15 cellular contexts compared by ENCODE assay signal in genomic region chr4:130646886-130647285, GRCh38.
A peak's percentile ranks its signal among the peaks of the same experiment; 100 is the strongest.
DNase-seq lines count a peak whose midpoint lies in the region; ATAC-seq and TF ChIP-seq lines count a peak whose summit lies in the region.
"Had no signal": no experiment of that assay in that cellular context is flagged by ENCODE, and none has a peak within 500 bp of the region (broad histone marks: within the 10 kb centered on the region; RNA-seq: fewer than 3 reads in every experiment).

No MANE protein-coding gene starts in this region.

- DNase-seq in MCF 10A (ENCODE audit: unreplicated experiment) (peak; percentile 6), breast epithelium (ENCODE audit: low spot score in 2 of 2) (no peak), mammary epithelial cell (peak; percentile 1), foreskin keratinocyte (peak; percentile 5 to 25), mesenteric fat pad (ENCODE audit: low spot score) (no peak), OCI-LY7 (ENCODE audit: low spot score) (no peak)
- DNase-seq: Calu3; CD8-positive, alpha-beta T cell; DMS79 treated with DMSO at 0.1 percent for 48 hours; GF-D8; GOT3; H9 had no signal

- POLR2A ChIA-PET in MCF 10A (lab: Yijun Ruan, JAX): no interaction called here
- POLR2A ChIA-PET in OCI-LY7 (lab: Charles Lee): interaction anchor here (0.8 kb wide), 1 partner anchor 11 kb away, joined by 3 read pairs; no protein-coding TSS in a partner anchor

- no peaks in the 10 kb centered on the region for H3K9me2 ChIP-seq in OCI-LY7 (ENCODE audit: insufficient read depth, low read length)

- H3K9me3 ChIP-seq in breast epithelium (no peaks in the 10 kb centered on the region), mammary epithelial cell (replicated peaks; ENCODE audit: insufficient read depth, low read length) (no peaks in the 10 kb centered on the region), OCI-LY7 (ENCODE audit: low read length) (no peaks in the 10 kb centered on the region)
- H3K9me3 ChIP-seq: BLaER1 treated with 17β-estradiol and CSF1 and Interleukin-3, amounts not matched to agents 10 nM and 100 nM had no signal

- H3K4me1 ChIP-seq in breast epithelium: no peaks in the 10 kb centered on the region
- no peaks in the 10 kb centered on the region for H3K4me1 ChIP-seq in mammary epithelial cell (ENCODE audit: insufficient read depth, low read length)
- no peaks in the 10 kb centered on the region for H3K4me1 ChIP-seq in foreskin keratinocyte
- H3K4me1 ChIP-seq in OCI-LY7 (ENCODE audit: insufficient read depth, low read length, poor library complexity, severe bottlenecking): no peaks in the 10 kb centered on the region
- H3K4me1 ChIP-seq: BLaER1 treated with 17β-estradiol and CSF1 and Interleukin-3, amounts not matched to agents 10 nM and 100 nM had no signal

- H3K4me1 Mint-ChIP-seq in MCF 10A (ENCODE audit: insufficient read depth, unreplicated experiment): peaks cover 6% of the 10 kb centered on the region
- H3K4me1 Mint-ChIP-seq: B cell had no signal

- BruUV-seq in MCF 10A (replicated peaks; lab: Mats Ljungman, UMichigan) (no TSS peak), mammary epithelial cell (replicated peaks; lab: Mats Ljungman, UMichigan) (no TSS peak), OCI-LY7 (replicated peaks; lab: Mats Ljungman, UMichigan) (no TSS peak)

- H4K20me1 ChIP-seq in mammary epithelial cell (ENCODE audit: insufficient read depth, low read length): no peaks in the 10 kb centered on the region
- H4K20me1 ChIP-seq in OCI-LY7 (ENCODE audit: insufficient read depth, low read length): no peaks in the 10 kb centered on the region
- H4K20me1 ChIP-seq: BLaER1 treated with 17β-estradiol and CSF1 and Interleukin-3, amounts not matched to agents 10 nM and 100 nM had no signal

- H3K9ac ChIP-seq in mammary epithelial cell (ENCODE audit: insufficient read depth, low read length): no peak overlapping the region
- H3K9ac ChIP-seq: BLaER1 treated with 17β-estradiol and CSF1 and Interleukin-3, amounts not matched to agents 10 nM and 100 nM had no signal

- H3K27ac Mint-ChIP-seq in MCF 10A (ENCODE audit: low read depth, unreplicated experiment): no peak overlapping the region
- H3K27ac Mint-ChIP-seq: B cell; CD8-positive, alpha-beta T cell; H9 had no signal

- no peak overlapping the region for H3K4me2 ChIP-seq in mammary epithelial cell (ENCODE audit: insufficient read depth, low read depth, low read length)
- H3K4me2 ChIP-seq in OCI-LY7 (ENCODE audit: low read length): no peak overlapping the region
- H3K4me2 ChIP-seq: BLaER1 treated with 17β-estradiol and CSF1 and Interleukin-3, amounts not matched to agents 10 nM and 100 nM had no signal

- no peak for ATAC-seq in foreskin keratinocyte
- ATAC-seq in HG03196 (IDR thresholded peaks at IDR 0.05; ENCODE audit: unreplicated experiment): no peak
- ATAC-seq: CD8-positive, alpha-beta T cell had no signal

- no peak for TF ChIP-seq POLR2A in breast epithelium (IDR thresholded peaks at IDR 0.05)

- H3K27me3 ChIP-seq in breast epithelium (no peaks in the 10 kb centered on the region), mammary epithelial cell (ENCODE audit: insufficient read depth, low read length) (no peaks in the 10 kb centered on the region), foreskin keratinocyte (no peaks in the 10 kb centered on the region)
- H3K27me3 ChIP-seq: BLaER1 treated with 17β-estradiol and CSF1 and Interleukin-3, amounts not matched to agents 10 nM and 100 nM had no signal

- H3K36me3 ChIP-seq in breast epithelium (no peaks in the 10 kb centered on the region), mammary epithelial cell (ENCODE audit: insufficient read depth, low read length) (no peaks in the 10 kb centered on the region), OCI-LY7 (ENCODE audit: insufficient read depth, low read length) (no peaks in the 10 kb centered on the region)
- H3K36me3 ChIP-seq: BLaER1 treated with 17β-estradiol and CSF1 and Interleukin-3, amounts not matched to agents 10 nM and 100 nM had no signal

- no peak overlapping the region for H3K4me3 Mint-ChIP-seq in MCF 10A (ENCODE audit: unreplicated experiment)
- H3K4me3 Mint-ChIP-seq: B cell; CD8-positive, alpha-beta T cell; H9 had no signal

- H3K27ac ChIP-seq in breast epithelium (no peak overlapping the region), mammary epithelial cell (ENCODE audit: insufficient read depth, low read depth, low read length) (no peak overlapping the region), foreskin keratinocyte (no peak overlapping the region), OCI-LY7 (ENCODE audit: low read depth, low read length, poor library complexity, severe bottlenecking) (no peak overlapping the region)
- H3K27ac ChIP-seq: BLaER1 treated with 17β-estradiol and CSF1 and Interleukin-3, amounts not matched to agents 10 nM and 100 nM had no signal

- in situ Hi-C loops in mammary epithelial cell (cut with MboI; ENCODE audit: low sequenced_read_pairs in 2 of 2): no loop called here

- H3K79me2 ChIP-seq in mammary epithelial cell (ENCODE audit: insufficient read depth, low read length) (no peaks in the 10 kb centered on the region), OCI-LY7 (ENCODE audit: insufficient read depth, low read depth, low read length) (no peaks in the 10 kb centered on the region)

- TF ChIP-seq CTCF in MCF 10A (IDR thresholded peaks at IDR 0.05; ENCODE audit: unreplicated experiment) (no peak), breast epithelium (IDR thresholded peaks at IDR 0.05) (no peak), mammary epithelial cell (conservative IDR thresholded peaks at IDR 0.05 in 1 of 2, IDR thresholded peaks at IDR 0.05 in 1 of 2; ENCODE audit: extremely low read depth in 1 of 2, insufficient read depth in 1 of 2, low read depth in 1 of 2, low read length in 2 of 2) (no peak), foreskin keratinocyte (conservative IDR thresholded peaks at IDR 0.05) (no peak), OCI-LY7 (conservative IDR thresholded peaks at IDR 0.05; ENCODE audit: low read length) (no peak)

- CTCF ChIA-PET in MCF 10A (lab: Yijun Ruan, JAX) (no interaction called here), mammary epithelial cell (lab: Charles Lee; ENCODE audit: low non-redundant PET) (no interaction called here), OCI-LY7 (lab: Charles Lee; ENCODE audit: unreplicated experiment) (no interaction called here)

- intact Hi-C loops in MCF 10A (cut with micrococcal nuclease) (no loop called here), breast epithelium (cut with DNase I; ENCODE audit: low total_unique reads) (no loop called here), mammary epithelial cell (cut with micrococcal nuclease) (no loop called here), OCI-LY7 (cut with micrococcal nuclease; ENCODE audit: unreplicated experiment) (no loop called here)

- no peak overlapping the region for H3K4me3 ChIP-seq in breast epithelium
- no peak overlapping the region for H3K4me3 ChIP-seq in mammary epithelial cell (replicated peaks in 1 of 3; ENCODE audit: insufficient read depth in 1 of 3, low read depth in 2 of 3, low read length in 3 of 3)
- H3K4me3 ChIP-seq in OCI-LY7 (ENCODE audit: low read depth, low read length, poor library complexity, severe bottlenecking): no peak overlapping the region
- H3K4me3 ChIP-seq: BLaER1 treated with 17β-estradiol and CSF1 and Interleukin-3, amounts not matched to agents 10 nM and 100 nM had no signal

- no peaks in the 10 kb centered on the region for H3K27me3 Mint-ChIP-seq in MCF 10A (ENCODE audit: insufficient read depth, unreplicated experiment)
- H3K27me3 Mint-ChIP-seq: B cell had no signal

- H3K9me3 Mint-ChIP-seq in MCF 10A (ENCODE audit: unreplicated experiment): no peaks in the 10 kb centered on the region

- H3K36me3 Mint-ChIP-seq in MCF 10A (ENCODE audit: insufficient read depth, unreplicated experiment): no peaks in the 10 kb centered on the region
- H3K36me3 Mint-ChIP-seq: CD8-positive, alpha-beta T cell had no signal

- H2AFZ ChIP-seq in mammary epithelial cell (ENCODE audit: low read depth, low read length) (no peak overlapping the region), OCI-LY7 (ENCODE audit: low read length) (no peak overlapping the region)

- dilution Hi-C loops in mammary epithelial cell (cut with HindIII; ENCODE audit: low sequenced_read_pairs): no loop called here

Comparison
In these comparisons a context has a peak if more than half of its experiments do, and no peak if none do; other contexts are left out.
1. DNase-seq: peak in MCF 10A (single experiment), mammary epithelial cell (single experiment) and foreskin keratinocyte (2 of 2); none in breast epithelium (0 of 2), mesenteric fat pad (single experiment) and OCI-LY7 (single experiment).